Comparison of ENCODE assay signal across 1 cellular context in genomic region chr20:2005831-2006426, GRCh38.
TF ChIP-seq lines count a peak whose summit lies in the region.

No MANE protein-coding gene starts in this region.

TF ChIP-seq in HepG2, 621 proteins besides CTCF, POLR2A, EP300 and RAD21 (continued from another document and continues in another):
- TF ChIP-seq, protein P1, sequence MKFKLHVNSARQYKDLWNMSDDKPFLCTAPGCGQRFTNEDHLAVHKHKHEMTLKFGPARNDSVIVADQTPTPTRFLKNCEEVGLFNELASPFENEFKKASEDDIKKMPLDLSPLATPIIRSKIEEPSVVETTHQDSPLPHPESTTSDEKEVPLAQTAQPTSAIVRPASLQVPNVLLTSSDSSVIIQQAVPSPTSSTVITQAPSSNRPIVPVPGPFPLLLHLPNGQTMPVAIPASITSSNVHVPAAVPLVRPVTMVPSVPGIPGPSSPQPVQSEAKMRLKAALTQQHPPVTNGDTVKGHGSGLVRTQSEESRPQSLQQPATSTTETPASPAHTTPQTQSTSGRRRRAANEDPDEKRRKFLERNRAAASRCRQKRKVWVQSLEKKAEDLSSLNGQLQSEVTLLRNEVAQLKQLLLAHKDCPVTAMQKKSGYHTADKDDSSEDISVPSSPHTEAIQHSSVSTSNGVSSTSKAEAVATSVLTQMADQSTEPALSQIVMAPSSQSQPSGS (CRISPR knock-in tag; IDR thresholded peaks at IDR 0.05): peak; percentile 93
- TF ChIP-seq MLX (CRISPR knock-in tag; IDR thresholded peaks at IDR 0.05): peak; percentile 96
- TF ChIP-seq ZNF781 (CRISPR knock-in tag; IDR thresholded peaks at IDR 0.05; ENCODE audit: borderline replicate concordance, not compliant biosample characterization): peak; percentile 100
- TF ChIP-seq ZNF709 (CRISPR knock-in tag; IDR thresholded peaks at IDR 0.05): peak; percentile 94
- peak; percentile 99 for TF ChIP-seq IKZF5 (CRISPR knock-in tag; IDR thresholded peaks at IDR 0.05)
- TF ChIP-seq AGO2 (optimal IDR thresholded peaks at IDR 0.05; ENCODE audit: low read depth, low read length): no peak
- TF ChIP-seq KDM2A (CRISPR knock-in tag; IDR thresholded peaks at IDR 0.05; ENCODE audit: borderline replicate concordance, low read depth): peak; percentile 96
- peak; percentile 96 for TF ChIP-seq ZNF501 (CRISPR knock-in tag; IDR thresholded peaks at IDR 0.05)
- no peak for TF ChIP-seq FIP1L1 (IDR thresholded peaks at IDR 0.05; ENCODE audit: borderline replicate concordance, insufficient read depth, low read depth, low read length)
- TF ChIP-seq HOXD1 (CRISPR knock-in tag; IDR thresholded peaks at IDR 0.05): peak; percentile 82; the same call in 1 of the 2 replicates
- TF ChIP-seq KDM1A (CRISPR knock-in tag; IDR thresholded peaks at IDR 0.05): peak; percentile 59; the same call in 1 of the 2 replicates
- TF ChIP-seq KDM4B (CRISPR knock-in tag; IDR thresholded peaks at IDR 0.05): peak; percentile 100
- peak; percentile 91; the same call in 1 of the 2 replicates for TF ChIP-seq ZNF724P (CRISPR knock-in tag; IDR thresholded peaks at IDR 0.05; ENCODE audit: borderline replicate concordance)
- no peak for TF ChIP-seq SRF (IDR thresholded peaks at IDR 0.05; ENCODE audit: low read depth, low read length)
- peak; percentile 86; the same call in 1 of the 2 replicates for TF ChIP-seq ZNF468 (CRISPR knock-in tag; IDR thresholded peaks at IDR 0.05)
- peak; percentile 98 for TF ChIP-seq ATAD3A (CRISPR knock-in tag; IDR thresholded peaks at IDR 0.05)
- peak; percentile 92; the same call in 1 of the 2 replicates for TF ChIP-seq ZNF678 (CRISPR knock-in tag; IDR thresholded peaks at IDR 0.05)
- TF ChIP-seq TCF12 (IDR thresholded peaks at IDR 0.05): no peak
- peak; percentile 83; the same call in 1 of the 2 replicates for TF ChIP-seq TCF12 (CRISPR knock-in tag; IDR thresholded peaks at IDR 0.05)
- peak; percentile 99 for TF ChIP-seq ZNF138 (CRISPR knock-in tag; IDR thresholded peaks at IDR 0.05; ENCODE audit: low read depth)
- TF ChIP-seq, protein P2, sequence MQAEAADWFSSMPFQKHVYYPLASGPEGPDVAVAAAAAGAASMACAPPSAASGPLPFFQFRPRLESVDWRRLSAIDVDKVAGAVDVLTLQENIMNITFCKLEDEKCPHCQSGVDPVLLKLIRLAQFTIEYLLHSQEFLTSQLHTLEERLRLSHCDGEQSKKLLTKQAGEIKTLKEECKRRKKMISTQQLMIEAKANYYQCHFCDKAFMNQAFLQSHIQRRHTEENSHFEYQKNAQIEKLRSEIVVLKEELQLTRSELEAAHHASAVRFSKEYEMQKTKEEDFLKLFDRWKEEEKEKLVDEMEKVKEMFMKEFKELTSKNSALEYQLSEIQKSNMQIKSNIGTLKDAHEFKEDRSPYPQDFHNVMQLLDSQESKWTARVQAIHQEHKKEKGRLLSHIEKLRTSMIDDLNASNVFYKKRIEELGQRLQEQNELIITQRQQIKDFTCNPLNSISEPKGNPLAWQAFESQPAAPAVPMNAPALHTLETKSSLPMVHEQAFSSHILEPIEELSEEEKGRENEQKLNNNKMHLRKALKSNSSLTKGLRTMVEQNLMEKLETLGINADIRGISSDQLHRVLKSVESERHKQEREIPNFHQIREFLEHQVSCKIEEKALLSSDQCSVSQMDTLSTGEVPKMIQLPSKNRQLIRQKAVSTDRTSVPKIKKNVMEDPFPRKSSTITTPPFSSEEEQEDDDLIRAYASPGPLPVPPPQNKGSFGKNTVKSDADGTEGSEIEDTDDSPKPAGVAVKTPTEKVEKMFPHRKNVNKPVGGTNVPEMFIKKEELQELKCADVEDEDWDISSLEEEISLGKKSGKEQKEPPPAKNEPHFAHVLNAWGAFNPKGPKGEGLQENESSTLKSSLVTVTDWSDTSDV (CRISPR knock-in tag; IDR thresholded peaks at IDR 0.05): peak; percentile 60; the same call in 1 of the 2 replicates
- TF ChIP-seq ZNF24 (IDR thresholded peaks at IDR 0.05): no peak
- TF ChIP-seq ZNF713 (CRISPR knock-in tag; IDR thresholded peaks at IDR 0.05): no peak
- TF ChIP-seq ZHX2 (IDR thresholded peaks at IDR 0.05; ENCODE audit: low read depth): no peak
- peak; percentile 93; the same call in 1 of the 2 replicates for TF ChIP-seq ZHX2 (CRISPR knock-in tag; IDR thresholded peaks at IDR 0.05; ENCODE audit: borderline replicate concordance)
- peak; percentile 91; the same call in 1 of the 2 replicates for TF ChIP-seq THYN1 (CRISPR knock-in tag; IDR thresholded peaks at IDR 0.05; ENCODE audit: borderline replicate concordance, low read depth)
- peak; percentile 37; the same call in 1 of the 2 replicates for TF ChIP-seq ZNF629 (CRISPR knock-in tag; conservative IDR thresholded peaks at IDR 0.05)
- TF ChIP-seq, protein P3, sequence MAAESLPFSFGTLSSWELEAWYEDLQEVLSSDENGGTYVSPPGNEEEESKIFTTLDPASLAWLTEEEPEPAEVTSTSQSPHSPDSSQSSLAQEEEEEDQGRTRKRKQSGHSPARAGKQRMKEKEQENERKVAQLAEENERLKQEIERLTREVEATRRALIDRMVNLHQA (CRISPR knock-in tag; IDR thresholded peaks at IDR 0.05): peak; percentile 88; the same call in 1 of the 2 replicates
- TF ChIP-seq MED13 (CRISPR knock-in tag; IDR thresholded peaks at IDR 0.05): peak; percentile 95
- TF ChIP-seq, protein P4, sequence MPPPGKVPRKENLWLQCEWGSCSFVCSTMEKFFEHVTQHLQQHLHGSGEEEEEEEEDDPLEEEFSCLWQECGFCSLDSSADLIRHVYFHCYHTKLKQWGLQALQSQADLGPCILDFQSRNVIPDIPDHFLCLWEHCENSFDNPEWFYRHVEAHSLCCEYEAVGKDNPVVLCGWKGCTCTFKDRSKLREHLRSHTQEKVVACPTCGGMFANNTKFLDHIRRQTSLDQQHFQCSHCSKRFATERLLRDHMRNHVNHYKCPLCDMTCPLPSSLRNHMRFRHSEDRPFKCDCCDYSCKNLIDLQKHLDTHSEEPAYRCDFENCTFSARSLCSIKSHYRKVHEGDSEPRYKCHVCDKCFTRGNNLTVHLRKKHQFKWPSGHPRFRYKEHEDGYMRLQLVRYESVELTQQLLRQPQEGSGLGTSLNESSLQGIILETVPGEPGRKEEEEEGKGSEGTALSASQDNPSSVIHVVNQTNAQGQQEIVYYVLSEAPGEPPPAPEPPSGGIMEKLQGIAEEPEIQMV (CRISPR knock-in tag; IDR thresholded peaks at IDR 0.05; ENCODE audit: low read depth): peak; percentile 94
- TF ChIP-seq YEATS2 (CRISPR knock-in tag; IDR thresholded peaks at IDR 0.05; ENCODE audit: borderline replicate concordance): peak; percentile 91; the same call in 1 of the 2 replicates
- peak; percentile 99; the same call in 1 of the 2 replicates for TF ChIP-seq ZNF766 (CRISPR knock-in tag; IDR thresholded peaks at IDR 0.05; ENCODE audit: borderline replicate concordance)
- TF ChIP-seq ZNF784 (CRISPR knock-in tag; IDR thresholded peaks at IDR 0.05; ENCODE audit: borderline replicate concordance): peak; percentile 81; the same call in 1 of the 2 replicates
- TF ChIP-seq NPAS2 (CRISPR knock-in tag; IDR thresholded peaks at IDR 0.05; ENCODE audit: borderline replicate concordance): no peak
- peak; percentile 90; the same call in 1 of the 2 replicates for TF ChIP-seq NR3C1 (CRISPR knock-in tag; IDR thresholded peaks at IDR 0.05)
- TF ChIP-seq ZNF609 (CRISPR knock-in tag; IDR thresholded peaks at IDR 0.05; ENCODE audit: borderline replicate concordance): peak; percentile 75; the same call in 1 of the 2 replicates
- TF ChIP-seq, protein P5, sequence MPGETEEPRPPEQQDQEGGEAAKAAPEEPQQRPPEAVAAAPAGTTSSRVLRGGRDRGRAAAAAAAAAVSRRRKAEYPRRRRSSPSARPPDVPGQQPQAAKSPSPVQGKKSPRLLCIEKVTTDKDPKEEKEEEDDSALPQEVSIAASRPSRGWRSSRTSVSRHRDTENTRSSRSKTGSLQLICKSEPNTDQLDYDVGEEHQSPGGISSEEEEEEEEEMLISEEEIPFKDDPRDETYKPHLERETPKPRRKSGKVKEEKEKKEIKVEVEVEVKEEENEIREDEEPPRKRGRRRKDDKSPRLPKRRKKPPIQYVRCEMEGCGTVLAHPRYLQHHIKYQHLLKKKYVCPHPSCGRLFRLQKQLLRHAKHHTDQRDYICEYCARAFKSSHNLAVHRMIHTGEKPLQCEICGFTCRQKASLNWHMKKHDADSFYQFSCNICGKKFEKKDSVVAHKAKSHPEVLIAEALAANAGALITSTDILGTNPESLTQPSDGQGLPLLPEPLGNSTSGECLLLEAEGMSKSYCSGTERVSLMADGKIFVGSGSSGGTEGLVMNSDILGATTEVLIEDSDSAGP (CRISPR knock-in tag; IDR thresholded peaks at IDR 0.05; ENCODE audit: borderline replicate concordance): no peak; the same call in 1 of the 2 replicates
- TF ChIP-seq FOXO1 (CRISPR knock-in tag; IDR thresholded peaks at IDR 0.05): peak; percentile 91
